8 cellular contexts compared by ENCODE assay signal in genomic region chr2:64606495-64607363, GRCh38. TPM values are rescaled to one million over a fixed set of nuclear protein-coding genes. Genes with fewer than 3 reads are reported as not detected.
DNase-seq lines count a peak whose midpoint lies in the region; ATAC-seq and TF ChIP-seq lines count a peak whose summit lies in the region.

No MANE protein-coding gene starts in this region.

- no peak for TF ChIP-seq CTCF in Panc1 (IDR thresholded peaks at IDR 0.05)

- BruUV-seq in Panc1 (replicated peaks; lab: Mats Ljungman, UMichigan) = no TSS peak

- POLR2A ChIA-PET in Panc1 (lab: Charles Lee) = interaction anchor here (0.8 kb wide), 1 partner anchor 252 kb away, joined by 3 read pairs; no protein-coding TSS in a partner anchor

- H3K9me3 ChIP-seq in Panc1 (ENCODE audit: control insufficient read depth, insufficient read depth, low read depth, low read length) (no peaks in the 10 kb centered on the region), right cardiac atrium (ENCODE audit: control insufficient read depth, low read length) (no peaks in the 10 kb centered on the region)

- H3K27me3 ChIP-seq in Panc1 (ENCODE audit: control insufficient read depth, insufficient read depth, low read length) (no peaks in the 10 kb centered on the region), right cardiac atrium (ENCODE audit: control insufficient read depth, insufficient read depth) (no peaks in the 10 kb centered on the region)

- in situ Hi-C loops in Panc1 (cut with HindIII; ENCODE audit: low pct_unique_long_range_greater_than_20kb, low sequenced_read_pairs) = no loop called here

- no peaks in the 10 kb centered on the region; the same call in 1 of the 2 replicates for H3K4me1 ChIP-seq in Panc1 (ENCODE audit: control insufficient read depth, insufficient read depth, low read length)
- H3K4me1 ChIP-seq in right cardiac atrium (ENCODE audit: control insufficient read depth, insufficient read depth, low read length) = peaks cover 2% of the 10 kb centered on the region

- CTCF ChIA-PET in Panc1 (lab: Charles Lee) = interaction anchor here (0.6 kb wide), 1 partner anchor 279 kb away, joined by 4 read pairs; no protein-coding TSS in a partner anchor

- ATAC-seq in GM18508 (IDR thresholded peaks at IDR 0.05; ENCODE audit: insufficient read depth, unreplicated experiment) (peak; percentile 82), HG02884 (IDR thresholded peaks at IDR 0.05; ENCODE audit: unreplicated experiment) (peak; percentile 81), Panc1 (peak; percentile 55), right cardiac atrium (peak; percentile 93)

- intact Hi-C loops in Panc1 (cut with micrococcal nuclease; ENCODE audit: unreplicated experiment) (no loop called here), right cardiac atrium (cut with DNase I) (loop anchor here in 1 of 4 donors (5.0 kb wide), 1 partner anchor 36 kb away; no protein-coding TSS in a partner anchor)

- H3K36me3 ChIP-seq in Panc1 (ENCODE audit: control insufficient read depth, insufficient read depth, low read length) = no peaks in the 10 kb centered on the region

- H3K27ac ChIP-seq in Panc1 (ENCODE audit: low read length) (no peak overlapping the region), right cardiac atrium (ENCODE audit: low read length) (no peak overlapping the region)

- 64% methylated on average over 21 of the region's 21 CpGs for WGBS in right cardiac atrium

- H3K4me3 ChIP-seq in Panc1 (ENCODE audit: low read depth in 2 of 2, low read length in 2 of 2) = no peak overlapping the region
- peak overlapping the region; percentile 18 for H3K4me3 ChIP-seq in right cardiac atrium (ENCODE audit: low read length)

- DNase-seq in Panc1 (ENCODE audit: low read depth, low spot score) (no peak), right cardiac atrium (peak; percentile 93 to 98 (median 95)), 8988T (no peak), superior temporal gyrus (ENCODE audit: extremely low spot score) (no peak)
- DNase-seq in activated naive CD4-positive, alpha-beta T cell (lab: John Stamatoyannopoulos, UW) = peak in 3 of 4 experiments; percentile 23 to 70 (median 49)
- peak; percentile 58 to 83 for DNase-seq in stimulated activated CD4-positive, alpha-beta T cell treated with anti-CD3 and anti-CD28 coated beads, Interleukin-12 subunit alpha, Interleukin-12 subunit beta, amount 100 ng/mL, for 24 hours (ENCODE audit: low read depth in 2 of 2)

RNA-seq across cellular contexts. Expression of gene SERTAD2, which starts 47.0 kb away (rescaled TPM):
- total RNA-seq in Panc1 (2021; ENCODE audit: unreplicated experiment) (24.3 TPM), right cardiac atrium (10 to 100 TPM; 17.9 to 25.4 (median 20.0) TPM)
- 16.4 TPM for polyA plus RNA-seq in Panc1 (2012; ENCODE audit: insufficient read length)
- 8.2 TPM for polyA plus RNA-seq in right cardiac atrium

Comparison
In these comparisons a context has a peak if more than half of its experiments do, and no peak if none do; other contexts are left out.
1. DNase-seq: peak in activated naive CD4-positive, alpha-beta T cell (3 of 4), right cardiac atrium (3 of 3) and stimulated activated CD4-positive, alpha-beta T cell treated with anti-CD3 and anti-CD28 coated beads, Interleukin-12 subunit alpha, Interleukin-12 subunit beta, amount 100 ng/mL, for 24 hours (2 of 2); none in Panc1 (single experiment), 8988T (single experiment) and superior temporal gyrus (single experiment).
2. Peak in every context shown above with its lines, with median percentiles within 50 percentile points of each other: ATAC-seq.